In genomic region chr22:28793976-28794584, GRCh38 we compare ENCODE assay signal across 15 cellular contexts. TPM values are rescaled to one million over a fixed set of nuclear protein-coding genes. Genes with fewer than 3 reads are reported as not detected.
DNase-seq lines count a peak whose midpoint lies in the region; ATAC-seq and TF ChIP-seq lines count a peak whose summit lies in the region.
"Had no signal": no experiment of that assay in that cellular context is flagged by ENCODE, and none has a peak within 500 bp of the region (broad histone marks: within the 10 kb centered on the region; RNA-seq: fewer than 3 reads in every experiment).

No MANE protein-coding gene starts in this region.

- no peaks in the 10 kb centered on the region for H3K9me3 ChIP-seq in breast epithelium

- H3K27ac ChIP-seq in KMS-11 (peak overlapping the region; percentile 99), breast epithelium (peak overlapping the region; percentile 16 to 20), substantia nigra (ENCODE audit: low read depth, low read length, poor library complexity, severe bottlenecking) (no peak overlapping the region)
- H3K27ac ChIP-seq: HL-60 had no signal

- peaks cover 91% of the 10 kb centered on the region for H3K4me1 ChIP-seq in KMS-11 (ENCODE audit: low read depth, poor library complexity, severe bottlenecking)
- H3K4me1 ChIP-seq in breast epithelium, result no peaks in the 10 kb centered on the region

- peaks cover 75% of the 10 kb centered on the region for H3K4me1 Mint-ChIP-seq in activated T-cell treated with anti-CD3 and anti-CD28 coated beads, Interleukin-2, amount 50 U/mL, for 72 hours (ENCODE audit: low read depth)
- H3K4me1 Mint-ChIP-seq in activated T-cell treated with anti-CD3 and anti-CD28 coated beads, Interleukin-2, amount 50 U/mL, for 24 hours (ENCODE audit: low read depth), result peaks cover 82% of the 10 kb centered on the region
- H3K4me1 Mint-ChIP-seq in nephron progenitor cell, result peaks cover 21% of the 10 kb centered on the region

- no peaks in the 10 kb centered on the region for H3K27me3 Mint-ChIP-seq in activated T-cell treated with anti-CD3 and anti-CD28 coated beads, Interleukin-2, amount 50 U/mL, for 72 hours (ENCODE audit: low read depth)
- H3K27me3 Mint-ChIP-seq in activated T-cell treated with anti-CD3 and anti-CD28 coated beads, Interleukin-2, amount 50 U/mL, for 24 hours, result no peaks in the 10 kb centered on the region
- no peaks in the 10 kb centered on the region for H3K27me3 Mint-ChIP-seq in nephron progenitor cell (ENCODE audit: low read depth, poor library complexity)

- no peaks in the 10 kb centered on the region for H3K27me3 ChIP-seq in KMS-11 (ENCODE audit: insufficient read depth, low read depth)
- no peaks in the 10 kb centered on the region for H3K27me3 ChIP-seq in breast epithelium

- intact Hi-C loops in breast epithelium (cut with DNase I; ENCODE audit: low total_unique reads), result no loop called here

- peak overlapping the region in 1 of 2 donors; percentile 36 for H3K4me3 Mint-ChIP-seq in activated T-cell treated with anti-CD3 and anti-CD28 coated beads, Interleukin-2, amount 50 U/mL, for 72 hours
- no peak overlapping the region for H3K4me3 Mint-ChIP-seq in activated T-cell treated with anti-CD3 and anti-CD28 coated beads, Interleukin-2, amount 50 U/mL, for 24 hours
- no peak overlapping the region for H3K4me3 Mint-ChIP-seq in nephron progenitor cell

- peaks cover 54% of the 10 kb centered on the region for H3K79me2 ChIP-seq in KMS-11 (ENCODE audit: insufficient read depth, low read depth)

- H3K36me3 ChIP-seq in KMS-11 (ENCODE audit: insufficient read depth) (peaks cover 34% of the 10 kb centered on the region), breast epithelium (peaks cover 6% of the 10 kb centered on the region)

- no peak overlapping the region for H2AFZ ChIP-seq in KMS-11 (ENCODE audit: low read depth)

- peaks cover 18 to 35% of the 10 kb centered on the region in 2 donors for H3K36me3 Mint-ChIP-seq in activated T-cell treated with anti-CD3 and anti-CD28 coated beads, Interleukin-2, amount 50 U/mL, for 72 hours (ENCODE audit: insufficient read depth in 2 of 2)
- H3K36me3 Mint-ChIP-seq in activated T-cell treated with anti-CD3 and anti-CD28 coated beads, Interleukin-2, amount 50 U/mL, for 24 hours (ENCODE audit: low read depth), result peaks cover 79% of the 10 kb centered on the region
- peaks cover 65% of the 10 kb centered on the region for H3K36me3 Mint-ChIP-seq in nephron progenitor cell (ENCODE audit: low read depth)

- H3K4me3 ChIP-seq in KMS-11 (IDR thresholded peaks at IDR 0.05; ENCODE audit: insufficient read depth, low read depth, low read length), result no peak overlapping the region
- peak overlapping the region in 1 of 3 donors; percentile 92 for H3K4me3 ChIP-seq in breast epithelium

- DNase-seq in activated T-cell treated with anti-CD3 and anti-CD28 coated beads, Interleukin-2, amount 50 U/mL, for 72 hours, result no peak
- DNase-seq in activated T-cell treated with anti-CD3 and anti-CD28 coated beads, Interleukin-2, amount 50 U/mL, for 24 hours, result no peak
- DNase-seq in breast epithelium (ENCODE audit: low spot score in 2 of 2) (no peak), nephron progenitor cell (no peak), COR-L47 (lab: John Stamatoyannopoulos, UW) (no peak), substantia nigra (lab: John Stamatoyannopoulos, UW) (no peak)
- DNase-seq: caudate nucleus, foreskin melanocyte, left ventricle myocardium superior, NCI-H1694, NCI-H446, OCI-M1 had no signal

- TF ChIP-seq POLR2A in breast epithelium (IDR thresholded peaks at IDR 0.05), result no peak

- no peak for ATAC-seq in activated T-cell treated with anti-CD3 and anti-CD28 coated beads, Interleukin-2, amount 50 U/mL, for 72 hours (replicated peaks in 1 of 2)
- no peak for ATAC-seq in HG02981 (IDR thresholded peaks at IDR 0.05; ENCODE audit: unreplicated experiment)
- ATAC-seq: left ventricle myocardium superior had no signal

- H3K9me3 Mint-ChIP-seq in activated T-cell treated with anti-CD3 and anti-CD28 coated beads, Interleukin-2, amount 50 U/mL, for 72 hours, result no peaks in the 10 kb centered on the region
- no peaks in the 10 kb centered on the region for H3K9me3 Mint-ChIP-seq in activated T-cell treated with anti-CD3 and anti-CD28 coated beads, Interleukin-2, amount 50 U/mL, for 24 hours
- H3K9me3 Mint-ChIP-seq in nephron progenitor cell, result no peaks in the 10 kb centered on the region

- peak overlapping the region; percentile 87 for H3K4me2 ChIP-seq in KMS-11

- TF ChIP-seq CTCF in KMS-11 (conservative IDR thresholded peaks at IDR 0.05; ENCODE audit: low read depth, low read length) (no peak), breast epithelium (IDR thresholded peaks at IDR 0.05) (no peak), nephron progenitor cell (IDR thresholded peaks at IDR 0.05) (no peak)

- H3K9ac ChIP-seq in KMS-11, result peak overlapping the region; percentile 19; the same call in 1 of the 2 replicates

- peak overlapping the region; percentile 54 for H3K27ac Mint-ChIP-seq in activated T-cell treated with anti-CD3 and anti-CD28 coated beads, Interleukin-2, amount 50 U/mL, for 72 hours
- H3K27ac Mint-ChIP-seq in activated T-cell treated with anti-CD3 and anti-CD28 coated beads, Interleukin-2, amount 50 U/mL, for 24 hours, result no peak overlapping the region
- peak overlapping the region; percentile 70 for H3K27ac Mint-ChIP-seq in nephron progenitor cell

- peaks cover 31% of the 10 kb centered on the region for H4K20me1 ChIP-seq in KMS-11 (ENCODE audit: insufficient read depth)

RNA-seq across cellular contexts. Expression of gene XBP1, which starts 6.3 kb away (rescaled TPM):
- total RNA-seq in activated T-cell treated with anti-CD3 and anti-CD28 coated beads, Interleukin-2, amount 50 U/mL, for 72 hours, result 100 to 1,000 TPM; 205 to 209 TPM
- 1,000 to 10,000 TPM in 2 of 3 donors, 100 to 1,000 TPM in 1; 156 to 1,772 (median 1,383) TPM for total RNA-seq in breast epithelium

RNA-seq across cellular contexts. Expression of gene CCDC117, which starts 21.6 kb away (rescaled TPM):
- total RNA-seq in activated T-cell treated with anti-CD3 and anti-CD28 coated beads, Interleukin-2, amount 50 U/mL, for 72 hours, result 10 to 100 TPM; 24.0 to 26.9 TPM
- total RNA-seq in breast epithelium, result 10 to 100 TPM; 19.5 to 33.5 (median 23.9) TPM

RNA-seq across cellular contexts. Expression of gene HSCB, which starts 52.2 kb away (rescaled TPM):
- total RNA-seq in activated T-cell treated with anti-CD3 and anti-CD28 coated beads, Interleukin-2, amount 50 U/mL, for 72 hours, result 10 to 100 TPM; 21.6 to 24.1 TPM
- total RNA-seq in breast epithelium, result 10 to 100 TPM; 25.3 to 49.3 (median 32.4) TPM

RNA-seq across cellular contexts. Expression of gene CHEK2, which starts 52.5 kb away (rescaled TPM):
- 10 to 100 TPM; 29.2 to 32.1 TPM for total RNA-seq in activated T-cell treated with anti-CD3 and anti-CD28 coated beads, Interleukin-2, amount 50 U/mL, for 72 hours
- 10 to 100 TPM in 1 of 3 donors, 1 to 10 TPM in 2; 3.8 to 13.2 (median 6.2) TPM for total RNA-seq in breast epithelium
